Comparison of ENCODE assay signal across 1 cellular context in genomic region chr18:57059366-57059765, GRCh38.
TF ChIP-seq lines count a peak whose summit lies in the region.

No MANE protein-coding gene starts in this region.

TF ChIP-seq in HepG2, 621 proteins besides CTCF, POLR2A, EP300 and RAD21 (continued from another document):
- no peak for TF ChIP-seq MYPOP (CRISPR knock-in tag; IDR thresholded peaks at IDR 0.05)
- TF ChIP-seq ARID3A (IDR thresholded peaks at IDR 0.05; ENCODE audit: low read depth, low read length) = no peak
- TF ChIP-seq ZNF362 (CRISPR knock-in tag; IDR thresholded peaks at IDR 0.05; ENCODE audit: borderline replicate concordance) = no peak
- TF ChIP-seq ZNF674 (CRISPR knock-in tag; IDR thresholded peaks at IDR 0.05; ENCODE audit: low read depth) = no peak
- no peak for TF ChIP-seq ZNF234 (CRISPR knock-in tag; conservative IDR thresholded peaks at IDR 0.05)
- no peak for TF ChIP-seq ZNF713 (CRISPR knock-in tag; IDR thresholded peaks at IDR 0.05)
- no peak for TF ChIP-seq ZSCAN21 (CRISPR knock-in tag; IDR thresholded peaks at IDR 0.05; ENCODE audit: borderline replicate concordance)
- TF ChIP-seq ZNF615 (CRISPR knock-in tag; IDR thresholded peaks at IDR 0.05; ENCODE audit: borderline replicate concordance) = no peak
- no peak for TF ChIP-seq ZNF562 (CRISPR knock-in tag; IDR thresholded peaks at IDR 0.05; ENCODE audit: borderline replicate concordance)
- TF ChIP-seq JUND (CRISPR knock-in tag; IDR thresholded peaks at IDR 0.05) = no peak
